In genomic region chr5:32388429-32389111, GRCh38 we compare ENCODE assay signal across 11 cellular contexts. TPM values are rescaled to one million over a fixed set of nuclear protein-coding genes. Genes with fewer than 3 reads are reported as not detected.
DNase-seq lines count a peak whose midpoint lies in the region; ATAC-seq and TF ChIP-seq lines count a peak whose summit lies in the region.
"Had no signal": no experiment of that assay in that cellular context is flagged by ENCODE, and none has a peak within 500 bp of the region (broad histone marks: within the 10 kb centered on the region; RNA-seq: fewer than 3 reads in every experiment).

No MANE protein-coding gene starts in this region.

- TF ChIP-seq POLR2A in gastroesophageal sphincter (IDR thresholded peaks at IDR 0.05) = no peak
- no peak for TF ChIP-seq POLR2A in lower leg skin (IDR thresholded peaks at IDR 0.05)

- DNase-seq in AG08395 (ENCODE audit: low spot score) = peak; percentile 22
- DNase-seq in HFFc6 = peak; percentile 53
- DNase-seq in progenitor cell of endocrine pancreas (ENCODE audit: low spot score, unreplicated experiment) = no peak
- DNase-seq in lower leg skin (ENCODE audit: low spot score in 2 of 2) = no peak
- DNase-seq in NCI-H2227 treated with DMSO at 0.1 percent for 48 hours (lab: John Stamatoyannopoulos, UW) = no peak
- DNase-seq: activated gamma-delta T cell treated with Interleukin-2 at 50 U/mL for 16 hours; NCI-H2171; stimulated activated CD4-positive, alpha-beta T cell treated with anti-CD3 and anti-CD28 coated beads, Interleukin-15, amount 100 ng/mL, for 24 hours had no signal

- no peaks in the 10 kb centered on the region for H3K27me3 ChIP-seq in gastroesophageal sphincter

- H3K27me3 Mint-ChIP-seq in HFFc6 (ENCODE audit: insufficient read depth) = peaks cover 5% of the 10 kb centered on the region
- no peaks in the 10 kb centered on the region for H3K27me3 Mint-ChIP-seq in activated naive CD8-positive, alpha-beta T cell
- H3K27me3 Mint-ChIP-seq in progenitor cell of endocrine pancreas = no peaks in the 10 kb centered on the region

- H3K4me3 ChIP-seq in gastroesophageal sphincter (no peak overlapping the region), lower leg skin (ENCODE audit: low read depth, poor library complexity, severe bottlenecking) (no peak overlapping the region)

- H3K36me3 Mint-ChIP-seq in HFFc6 (ENCODE audit: low read depth) (peaks cover 41% of the 10 kb centered on the region), progenitor cell of endocrine pancreas (ENCODE audit: insufficient read depth) (peaks cover 28% of the 10 kb centered on the region)
- peaks cover 2% of the 10 kb centered on the region for H3K36me3 Mint-ChIP-seq in activated naive CD8-positive, alpha-beta T cell

- 26 to 28% methylated on average over 3 to 6 of the region's 6 CpGs for WGBS in gastroesophageal sphincter (ENCODE audit: low coverage in 1 of 2), 2 donors
- whole genome bisulfite sequencing in lower leg skin, 2 donors = 66 to 68% methylated on average over 6 of the region's 6 CpGs

- H3K36me3 ChIP-seq in gastroesophageal sphincter = peaks cover 10 to 82% of the 10 kb centered on the region in 2 donors

- intact Hi-C loops in lower leg skin (cut with DNase I; ENCODE audit: low total_unique reads) = no loop called here

- H3K9me3 Mint-ChIP-seq in HFFc6 (no peaks in the 10 kb centered on the region), progenitor cell of endocrine pancreas (ENCODE audit: low read depth) (no peaks in the 10 kb centered on the region)
- H3K9me3 Mint-ChIP-seq in activated naive CD8-positive, alpha-beta T cell (ENCODE audit: low read depth) = no peaks in the 10 kb centered on the region

- H3K4me1 Mint-ChIP-seq in HFFc6 (ENCODE audit: low read depth) (peaks cover 48% of the 10 kb centered on the region), progenitor cell of endocrine pancreas (ENCODE audit: low read depth) (peaks cover 2% of the 10 kb centered on the region)
- H3K4me1 Mint-ChIP-seq in activated naive CD8-positive, alpha-beta T cell (ENCODE audit: low read depth) = no peaks in the 10 kb centered on the region

- H3K4me3 Mint-ChIP-seq in HFFc6 = peak overlapping the region; percentile 63
- no peak overlapping the region for H3K4me3 Mint-ChIP-seq in activated naive CD8-positive, alpha-beta T cell
- no peak overlapping the region for H3K4me3 Mint-ChIP-seq in progenitor cell of endocrine pancreas (ENCODE audit: low read depth)

- TF ChIP-seq CTCF in HFFc6 (IDR thresholded peaks at IDR 0.05) (no peak), gastroesophageal sphincter (IDR thresholded peaks at IDR 0.05) (no peak), progenitor cell of endocrine pancreas (IDR thresholded peaks at IDR 0.05; ENCODE audit: unreplicated experiment) (no peak), lower leg skin (IDR thresholded peaks at IDR 0.05) (no peak)

- peak overlapping the region; percentile 5 to 59 (median 30) for H3K27ac ChIP-seq in gastroesophageal sphincter

- no peaks in the 10 kb centered on the region for H3K9me3 ChIP-seq in gastroesophageal sphincter

- ATAC-seq in gastroesophageal sphincter (peak; percentile 50), HG02970 (IDR thresholded peaks at IDR 0.05; ENCODE audit: low FRiP score, unreplicated experiment) (no peak)

- H3K4me1 ChIP-seq in gastroesophageal sphincter = peaks cover 0 to 32% (median 2%) of the 10 kb centered on the region in 3 donors

- H3K27ac Mint-ChIP-seq in HFFc6 (peak overlapping the region; percentile 86), progenitor cell of endocrine pancreas (no peak overlapping the region)
- H3K27ac Mint-ChIP-seq in activated naive CD8-positive, alpha-beta T cell = peak overlapping the region; percentile 74

- TF ChIP-seq EP300 in gastroesophageal sphincter (IDR thresholded peaks at IDR 0.05) = no peak

RNA-seq across cellular contexts. Expression of gene ZFR, which starts 56.0 kb away (rescaled TPM):
- 10 to 100 TPM; 69.3 to 79.0 (median 75.9) TPM for total RNA-seq in HFFc6 (2021; fragmentation: NEBNext Ultra II Directional; extraction: Animal tissue kit (Norgen Biotek cat#: 25700))
- total RNA-seq in gastroesophageal sphincter = 100 to 1,000 TPM in 2 of 4 donors, 10 to 100 TPM in 2; 92.9 to 108 (median 100) TPM
- 75.6 and 78.6 TPM in 2 replicates for total RNA-seq in progenitor cell of endocrine pancreas
- total RNA-seq in lower leg skin = 10 to 100 TPM; 44.9 to 61.6 (median 52.7) TPM

Comparison
In these comparisons a context has a peak if more than half of its experiments do, and no peak if none do; other contexts are left out.
1. DNase-seq: peak in AG08395 (single experiment) and HFFc6 (single experiment); none in progenitor cell of endocrine pancreas (single experiment), lower leg skin (0 of 2) and NCI-H2227 treated with DMSO at 0.1 percent for 48 hours (single experiment).